Comparison of ENCODE assay signal across 16 cellular contexts in the genomic region with DNA sequence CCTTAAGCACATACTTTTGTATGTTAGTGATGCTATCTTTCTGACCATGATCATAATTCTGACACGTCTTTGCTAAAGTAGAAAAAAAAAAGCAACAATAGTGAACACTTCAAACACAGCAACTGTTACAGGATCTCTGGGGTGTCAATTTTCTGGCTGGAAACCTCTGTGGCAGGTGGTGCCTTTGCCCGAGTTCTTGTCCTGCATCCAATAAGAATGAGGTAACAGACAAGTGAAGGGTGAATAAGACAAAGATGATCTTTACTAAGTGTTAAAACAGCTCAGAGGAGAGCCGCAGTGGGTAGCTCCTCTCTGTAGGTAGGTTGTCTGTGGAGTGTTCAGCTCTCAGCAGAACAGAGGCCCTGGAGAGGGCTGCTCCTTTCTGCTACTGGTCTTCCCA. TPM values are rescaled to one million over a fixed set of nuclear protein-coding genes. Genes with fewer than 3 reads are reported as not detected.
A peak's percentile ranks its signal among the peaks of the same experiment; 100 is the strongest.
DNase-seq lines count a peak whose midpoint lies in the region; ATAC-seq lines count a peak whose summit lies in the region.
"Had no signal": no experiment of that assay in that cellular context is flagged by ENCODE, and none has a peak within 500 bp of the region (broad histone marks: within the 10 kb centered on the region; RNA-seq: fewer than 3 reads in every experiment).

No MANE protein-coding gene starts in this region.

- H3K4me1 ChIP-seq in neuronal stem cell (ENCODE audit: control insufficient read depth in 2 of 2, insufficient read depth in 1 of 2, low read depth in 1 of 2, low read length in 2 of 2), result no peaks in the 10 kb centered on the region
- H3K4me1 ChIP-seq: HAP-1 had no signal

- H3K4me1 Mint-ChIP-seq in stimulated activated naive CD8-positive, alpha-beta T cell treated with anti-CD3 and anti-CD28 coated beads, Interleukin-15, amount 100 ng/mL, for 72 hours, result no peaks in the 10 kb centered on the region
- H3K4me1 Mint-ChIP-seq in dendritic cell treated with granulocyte-macrophage colony-stimulating factor and Interleukin-4, amounts not matched to agents 40 ng/mL and 50 ng/mL, for 4 days (ENCODE audit: low read depth), result peaks cover 6% of the 10 kb centered on the region
- no peaks in the 10 kb centered on the region for H3K4me1 Mint-ChIP-seq in T-helper 2 cell treated with Interferon-gamma antibody and Interleukin-4, amounts not matched to agents 5 μg/mL and 100 μg/mL, for 36 hours (ENCODE audit: low read depth)
- H3K4me1 Mint-ChIP-seq: CD4-positive, alpha-beta memory T cell had no signal

- peak overlapping the region; percentile 45 for H2AFZ ChIP-seq in neuronal stem cell (ENCODE audit: low read length)

- no peak overlapping the region for H2BK5ac ChIP-seq in neuronal stem cell (ENCODE audit: low read length)

- no peak for DNase-seq in stimulated activated naive CD8-positive, alpha-beta T cell treated with anti-CD3 and anti-CD28 coated beads, Interleukin-15, amount 100 ng/mL, for 72 hours
- DNase-seq in stimulated activated naive CD8-positive, alpha-beta T cell treated with anti-CD3 and anti-CD28 coated beads, Interleukin-15, Interleukin-2, amounts not matched to agents 100 U/mL and 50 U/mL, for 24 hours, result no peak
- DNase-seq in neuronal stem cell (ENCODE audit: low spot score) (no peak), OCI-M1 (lab: John Stamatoyannopoulos, UW) (no peak)
- no peak for DNase-seq in T-helper 2 cell treated with Interferon-gamma antibody and Interleukin-4, amounts not matched to agents 5 μg/mL and 100 μg/mL, for 36 hours (ENCODE audit: low spot score)
- DNase-seq: C1 segment of cervical spinal cord; Calu3; CD4-positive, alpha-beta memory T cell; COR-L47; DMS53; DMS79 treated with DMSO at 0.1 percent for 48 hours; GF-D8; GOT3; HFFc6 had no signal

- ATAC-seq in stimulated activated naive CD8-positive, alpha-beta T cell treated with anti-CD3 and anti-CD28 coated beads, Interleukin-15, amount 100 ng/mL, for 72 hours, result peak; percentile 12
- no peak for ATAC-seq in stimulated activated naive CD8-positive, alpha-beta T cell treated with anti-CD3 and anti-CD28 coated beads, Interleukin-15, Interleukin-2, amounts not matched to agents 100 U/mL and 50 U/mL, for 24 hours

- H2AK5ac ChIP-seq in neuronal stem cell (ENCODE audit: low read depth, low read length), result no peak overlapping the region

- no peak overlapping the region for H3K14ac ChIP-seq in neuronal stem cell (ENCODE audit: low read length)

- H2BK15ac ChIP-seq in neuronal stem cell (ENCODE audit: low read length), result no peak overlapping the region

- no peak overlapping the region for H3K4me3 Mint-ChIP-seq in stimulated activated naive CD8-positive, alpha-beta T cell treated with anti-CD3 and anti-CD28 coated beads, Interleukin-15, amount 100 ng/mL, for 72 hours
- no peak overlapping the region for H3K4me3 Mint-ChIP-seq in dendritic cell treated with granulocyte-macrophage colony-stimulating factor and Interleukin-4, amounts not matched to agents 40 ng/mL and 50 ng/mL, for 4 days
- no peak overlapping the region for H3K4me3 Mint-ChIP-seq in T-helper 2 cell treated with Interferon-gamma antibody and Interleukin-4, amounts not matched to agents 5 μg/mL and 100 μg/mL, for 36 hours
- H3K4me3 Mint-ChIP-seq: CD4-positive, alpha-beta memory T cell; HFFc6 had no signal

- no peak overlapping the region for H4K91ac ChIP-seq in neuronal stem cell (ENCODE audit: low read depth, low read length, poor library complexity)

- H3K27ac Mint-ChIP-seq in stimulated activated naive CD8-positive, alpha-beta T cell treated with anti-CD3 and anti-CD28 coated beads, Interleukin-15, amount 100 ng/mL, for 72 hours, result peak overlapping the region in 1 of 2 donors; percentile 20
- H3K27ac Mint-ChIP-seq in dendritic cell treated with granulocyte-macrophage colony-stimulating factor and Interleukin-4, amounts not matched to agents 40 ng/mL and 50 ng/mL, for 4 days, result peak overlapping the region; percentile 32
- no peak overlapping the region for H3K27ac Mint-ChIP-seq in T-helper 2 cell treated with Interferon-gamma antibody and Interleukin-4, amounts not matched to agents 5 μg/mL and 100 μg/mL, for 36 hours
- H3K27ac Mint-ChIP-seq: CD4-positive, alpha-beta memory T cell; HFFc6 had no signal

- H3K4me3 ChIP-seq in neuronal stem cell (ENCODE audit: low read length in 2 of 2), result no peak overlapping the region
- H3K4me3 ChIP-seq: HAP-1 had no signal

- H2BK12ac ChIP-seq in neuronal stem cell (ENCODE audit: low read length), result no peak overlapping the region

- no peaks in the 10 kb centered on the region for H3K27me3 Mint-ChIP-seq in stimulated activated naive CD8-positive, alpha-beta T cell treated with anti-CD3 and anti-CD28 coated beads, Interleukin-15, amount 100 ng/mL, for 72 hours
- H3K27me3 Mint-ChIP-seq in dendritic cell treated with granulocyte-macrophage colony-stimulating factor and Interleukin-4, amounts not matched to agents 40 ng/mL and 50 ng/mL, for 4 days, result no peaks in the 10 kb centered on the region
- peaks cover 6% of the 10 kb centered on the region for H3K27me3 Mint-ChIP-seq in T-helper 2 cell treated with Interferon-gamma antibody and Interleukin-4, amounts not matched to agents 5 μg/mL and 100 μg/mL, for 36 hours (ENCODE audit: low read depth)

- no peaks in the 10 kb centered on the region for H3K27me3 ChIP-seq in neuronal stem cell (ENCODE audit: control insufficient read depth in 3 of 3, insufficient read depth in 3 of 3, low read depth in 1 of 3, low read length in 3 of 3)

- H3K79me1 ChIP-seq in neuronal stem cell (ENCODE audit: low read depth, low read length), result no peaks in the 10 kb centered on the region

- H3K9ac ChIP-seq in neuronal stem cell (ENCODE audit: low read depth, low read length, poor library complexity), result no peak overlapping the region

- no peak overlapping the region for H3K4ac ChIP-seq in neuronal stem cell (ENCODE audit: low read length)

- H3K23ac ChIP-seq in neuronal stem cell (ENCODE audit: low read depth, low read length, poor library complexity), result no peak overlapping the region

- H3K27ac ChIP-seq in neuronal stem cell (replicated peaks; ENCODE audit: low read length), result no peak overlapping the region

- no peaks in the 10 kb centered on the region for H3K36me3 ChIP-seq in neuronal stem cell (replicated peaks in 1 of 2; ENCODE audit: control insufficient read depth in 2 of 2, insufficient read depth in 2 of 2, low read length in 2 of 2)
- H3K36me3 ChIP-seq: HAP-1 had no signal

- no peaks in the 10 kb centered on the region for H3K9me3 Mint-ChIP-seq in stimulated activated naive CD8-positive, alpha-beta T cell treated with anti-CD3 and anti-CD28 coated beads, Interleukin-15, amount 100 ng/mL, for 72 hours
- H3K9me3 Mint-ChIP-seq in dendritic cell treated with granulocyte-macrophage colony-stimulating factor and Interleukin-4, amounts not matched to agents 40 ng/mL and 50 ng/mL, for 4 days, result no peaks in the 10 kb centered on the region
- no peaks in the 10 kb centered on the region for H3K9me3 Mint-ChIP-seq in T-helper 2 cell treated with Interferon-gamma antibody and Interleukin-4, amounts not matched to agents 5 μg/mL and 100 μg/mL, for 36 hours
- H3K9me3 Mint-ChIP-seq: CD4-positive, alpha-beta memory T cell had no signal

- WGBS in neuronal stem cell (ENCODE audit: extremely low coverage in 2 of 2, insufficient read length in 2 of 2, insufficient replicate concordance in 1 of 2), 2 donors, result no CpG with 5 or more reads among the region's 3 CpGs

- no peak overlapping the region for H3K4me2 ChIP-seq in neuronal stem cell (ENCODE audit: insufficient read depth, low read length, poor library complexity, severe bottlenecking)

- H4K8ac ChIP-seq in neuronal stem cell (ENCODE audit: low read depth, low read length), result no peak overlapping the region

- H3K9me3 ChIP-seq in neuronal stem cell (replicated peaks in 1 of 2; ENCODE audit: control insufficient read depth in 2 of 2, insufficient read depth in 1 of 2, low read depth in 1 of 2, low read length in 2 of 2), result no peaks in the 10 kb centered on the region
- H3K9me3 ChIP-seq: HAP-1 had no signal

- intact Hi-C loops in dendritic cell treated with granulocyte-macrophage colony-stimulating factor and Interleukin-4, amounts not matched to agents 40 ng/mL and 50 ng/mL, for 4 days (cut with micrococcal nuclease), result no loop called here

- no peaks in the 10 kb centered on the region for H3K36me3 Mint-ChIP-seq in dendritic cell treated with granulocyte-macrophage colony-stimulating factor and Interleukin-4, amounts not matched to agents 40 ng/mL and 50 ng/mL, for 4 days (ENCODE audit: low read depth)
- H3K36me3 Mint-ChIP-seq in T-helper 2 cell treated with Interferon-gamma antibody and Interleukin-4, amounts not matched to agents 5 μg/mL and 100 μg/mL, for 36 hours (ENCODE audit: low read depth), result no peaks in the 10 kb centered on the region
- H3K36me3 Mint-ChIP-seq: CD4-positive, alpha-beta memory T cell had no signal

- no peak overlapping the region for H2BK120ac ChIP-seq in neuronal stem cell (ENCODE audit: low read depth, low read length)

- no peak overlapping the region for H3K18ac ChIP-seq in neuronal stem cell (ENCODE audit: low read length)

RNA-seq across cellular contexts. Expression of gene PLBD1, which starts 20.9 kb away (rescaled TPM):
- 3.9 TPM for polyA plus RNA-seq in neuronal stem cell (2013, experiment 1 of 2)
- 3.9 TPM for polyA plus RNA-seq in neuronal stem cell (2013, experiment 2 of 2)
